10 cellular contexts compared by ENCODE assay signal in the genomic region with DNA sequence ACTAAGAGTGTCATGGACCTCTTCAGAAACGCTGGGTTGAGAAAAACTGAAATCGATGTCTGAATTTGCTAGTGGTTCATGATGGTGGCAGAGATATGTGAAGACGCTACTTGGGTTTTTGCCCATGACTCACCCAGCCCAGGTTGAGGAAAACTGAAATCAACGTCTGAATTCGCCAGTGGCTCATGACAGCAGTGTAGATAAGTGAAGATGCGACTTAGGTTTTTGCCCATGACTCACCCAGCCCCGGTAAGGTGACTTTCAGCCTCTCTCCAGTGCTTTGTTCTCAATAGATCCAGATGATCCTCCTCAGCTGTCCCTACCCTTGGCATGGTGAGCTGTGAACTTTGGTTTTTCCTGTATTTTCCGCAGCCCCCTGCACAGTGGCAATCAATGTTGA.
DNase-seq lines count a peak whose midpoint lies in the region; ATAC-seq lines count a peak whose summit lies in the region.
"Had no signal": no experiment of that assay in that cellular context is flagged by ENCODE, and none has a peak within 500 bp of the region (broad histone marks: within the 10 kb centered on the region; RNA-seq: fewer than 3 reads in every experiment).

No MANE protein-coding gene starts in this region.

- intact Hi-C loops in activated T-helper 1 cell treated with anti-CD3 and anti-CD28 coated beads, Interleukin-12 subunit alpha, Interleukin-12 subunit beta, Interleukin-2, Interleukin-4 antibody, amounts not matched to agents 30 ng/mL and 10 ng/mL and 1 ng/mL, durations not matched to agents 14 hours and 24 hours and 36 hours (cut with micrococcal nuclease) = loop anchor here (2.0 to 5.0 kb wide), 2 partner anchors 257 to 731 kb away; no protein-coding TSS in a partner anchor

- peak; percentile 41 for DNase-seq in activated naive CD4-positive, alpha-beta T cell treated with Interleukin-2 at 50 U/mL for 16 hours
- DNase-seq in activated naive CD4-positive, alpha-beta T cell (lab: John Stamatoyannopoulos, UW) = no peak
- peak; percentile 31 for DNase-seq in activated T-helper 1 cell treated with anti-CD3 and anti-CD28 coated beads, Interleukin-12 subunit alpha, Interleukin-12 subunit beta, Interleukin-2, Interleukin-4 antibody, amounts not matched to agents 30 ng/mL and 10 ng/mL and 1 ng/mL, durations not matched to agents 14 hours and 24 hours and 36 hours (ENCODE audit: low spot score)
- DNase-seq in OCI-M2 (lab: John Stamatoyannopoulos, UW; ENCODE audit: unreplicated experiment) = no peak
- DNase-seq in DMS53 treated with DMSO at 0.1 percent for 48 hours (lab: John Stamatoyannopoulos, UW; ENCODE audit: unreplicated experiment) = no peak
- DNase-seq in NCI-H1436 (lab: John Stamatoyannopoulos, UW) = no peak
- DNase-seq: NCI-H1048, PC-3 had no signal

- H3K27me3 Mint-ChIP-seq in activated T-helper 1 cell treated with anti-CD3 and anti-CD28 coated beads, Interleukin-12 subunit alpha, Interleukin-12 subunit beta, Interleukin-2, Interleukin-4 antibody, amounts not matched to agents 30 ng/mL and 10 ng/mL and 1 ng/mL, durations not matched to agents 14 hours and 24 hours and 36 hours (ENCODE audit: insufficient read depth) = no peaks in the 10 kb centered on the region
- H3K27me3 Mint-ChIP-seq in stimulated activated memory B cell treated with anti-CD40 and anti-IgM and Interleukin-4, amounts not matched to agents 10 μg/mL and 1 μg/mL and 100 μg/mL, for 72 hours = no peaks in the 10 kb centered on the region

- peaks cover 33% of the 10 kb centered on the region for H3K4me1 Mint-ChIP-seq in activated T-helper 1 cell treated with anti-CD3 and anti-CD28 coated beads, Interleukin-12 subunit alpha, Interleukin-12 subunit beta, Interleukin-2, Interleukin-4 antibody, amounts not matched to agents 30 ng/mL and 10 ng/mL and 1 ng/mL, durations not matched to agents 14 hours and 24 hours and 36 hours (ENCODE audit: low read depth)
- H3K4me1 Mint-ChIP-seq in stimulated activated memory B cell treated with anti-CD40 and anti-IgM and Interleukin-4, amounts not matched to agents 10 μg/mL and 1 μg/mL and 100 μg/mL, for 72 hours = peaks cover 7% of the 10 kb centered on the region

- H3K36me3 Mint-ChIP-seq in activated T-helper 1 cell treated with anti-CD3 and anti-CD28 coated beads, Interleukin-12 subunit alpha, Interleukin-12 subunit beta, Interleukin-2, Interleukin-4 antibody, amounts not matched to agents 30 ng/mL and 10 ng/mL and 1 ng/mL, durations not matched to agents 14 hours and 24 hours and 36 hours (ENCODE audit: low read depth) = no peaks in the 10 kb centered on the region
- H3K36me3 Mint-ChIP-seq in stimulated activated memory B cell treated with anti-CD40 and anti-IgM and Interleukin-4, amounts not matched to agents 10 μg/mL and 1 μg/mL and 100 μg/mL, for 72 hours = peaks cover 12% of the 10 kb centered on the region

- peak; percentile 56 for ATAC-seq in HG03196 (IDR thresholded peaks at IDR 0.05; ENCODE audit: unreplicated experiment)
- peak; percentile 46 for ATAC-seq in stimulated activated memory B cell treated with anti-CD40 and anti-IgM and Interleukin-4, amounts not matched to agents 10 μg/mL and 1 μg/mL and 100 μg/mL, for 72 hours
- ATAC-seq: PC-3 had no signal

- peak overlapping the region; percentile 14 for H3K27ac Mint-ChIP-seq in activated T-helper 1 cell treated with anti-CD3 and anti-CD28 coated beads, Interleukin-12 subunit alpha, Interleukin-12 subunit beta, Interleukin-2, Interleukin-4 antibody, amounts not matched to agents 30 ng/mL and 10 ng/mL and 1 ng/mL, durations not matched to agents 14 hours and 24 hours and 36 hours
- no peak overlapping the region for H3K27ac Mint-ChIP-seq in stimulated activated memory B cell treated with anti-CD40 and anti-IgM and Interleukin-4, amounts not matched to agents 10 μg/mL and 1 μg/mL and 100 μg/mL, for 72 hours

- H3K9me3 Mint-ChIP-seq in activated T-helper 1 cell treated with anti-CD3 and anti-CD28 coated beads, Interleukin-12 subunit alpha, Interleukin-12 subunit beta, Interleukin-2, Interleukin-4 antibody, amounts not matched to agents 30 ng/mL and 10 ng/mL and 1 ng/mL, durations not matched to agents 14 hours and 24 hours and 36 hours = peaks cover 3% of the 10 kb centered on the region
- peaks cover 10% of the 10 kb centered on the region for H3K9me3 Mint-ChIP-seq in stimulated activated memory B cell treated with anti-CD40 and anti-IgM and Interleukin-4, amounts not matched to agents 10 μg/mL and 1 μg/mL and 100 μg/mL, for 72 hours

- no peak overlapping the region for H3K4me3 Mint-ChIP-seq in activated T-helper 1 cell treated with anti-CD3 and anti-CD28 coated beads, Interleukin-12 subunit alpha, Interleukin-12 subunit beta, Interleukin-2, Interleukin-4 antibody, amounts not matched to agents 30 ng/mL and 10 ng/mL and 1 ng/mL, durations not matched to agents 14 hours and 24 hours and 36 hours
- no peak overlapping the region for H3K4me3 Mint-ChIP-seq in stimulated activated memory B cell treated with anti-CD40 and anti-IgM and Interleukin-4, amounts not matched to agents 10 μg/mL and 1 μg/mL and 100 μg/mL, for 72 hours

Comparison
In these comparisons a context has a peak if more than half of its experiments do, and no peak if none do; other contexts are left out.
1. DNase-seq: peak in activated naive CD4-positive, alpha-beta T cell treated with Interleukin-2 at 50 U/mL for 16 hours (single experiment) and activated T-helper 1 cell treated with anti-CD3 and anti-CD28 coated beads, Interleukin-12 subunit alpha, Interleukin-12 subunit beta, Interleukin-2, Interleukin-4 antibody, amounts not matched to agents 30 ng/mL and 10 ng/mL and 1 ng/mL, durations not matched to agents 14 hours and 24 hours and 36 hours (single experiment); none in activated naive CD4-positive, alpha-beta T cell (0 of 4), OCI-M2 (single experiment), DMS53 treated with DMSO at 0.1 percent for 48 hours (single experiment) and NCI-H1436 (single experiment).